In genomic region chr2:10654069-10654468, GRCh38 we compare ENCODE assay signal across 8 cellular contexts. TPM values are rescaled to one million over a fixed set of nuclear protein-coding genes. Genes with fewer than 3 reads are reported as not detected.
A peak's percentile ranks its signal among the peaks of the same experiment; 100 is the strongest.
DNase-seq lines count a peak whose midpoint lies in the region; ATAC-seq and TF ChIP-seq lines count a peak whose summit lies in the region.

No MANE protein-coding gene starts in this region.

- H3K27me3 Mint-ChIP-seq in activated CD4-positive, alpha-beta memory T cell treated with anti-CD3 and anti-CD28 coated beads for 36 hours: no peaks in the 10 kb centered on the region
- no peaks in the 10 kb centered on the region for H3K27me3 Mint-ChIP-seq in chondrocyte (ENCODE audit: low read depth)

- POLR2A ChIA-PET in activated CD4-positive, alpha-beta memory T cell treated with anti-CD3 and anti-CD28 coated beads for 36 hours (lab: Charles Lee): interaction anchor here (0.6 to 1.6 kb wide), 5 partner anchors 37 to 210 kb away, joined by 3 to 14 read pairs (median 3); partner anchors contain the start of gene ODC1

- H3K4me1 Mint-ChIP-seq in activated CD4-positive, alpha-beta memory T cell treated with anti-CD3 and anti-CD28 coated beads for 36 hours (ENCODE audit: low read depth): peaks cover 44% of the 10 kb centered on the region
- H3K4me1 Mint-ChIP-seq in chondrocyte (ENCODE audit: low read depth): peaks cover 21% of the 10 kb centered on the region

- H3K4me3 ChIP-seq in stomach: no peak overlapping the region

- no peak for ATAC-seq in HG02884 (IDR thresholded peaks at IDR 0.05; ENCODE audit: unreplicated experiment)

- WGBS in stomach, 5 donors: 60 to 68% (median 61%) methylated on average over 4 of the region's 4 CpGs

- no peak for TF ChIP-seq POLR2A in stomach (IDR thresholded peaks at IDR 0.05)

- H3K9me3 ChIP-seq in stomach: no peaks in the 10 kb centered on the region

- peak overlapping the region; percentile 80 for H3K27ac Mint-ChIP-seq in activated CD4-positive, alpha-beta memory T cell treated with anti-CD3 and anti-CD28 coated beads for 36 hours
- H3K27ac Mint-ChIP-seq in chondrocyte (ENCODE audit: unreplicated experiment): no peak overlapping the region

- TF ChIP-seq EP300 in stomach (IDR thresholded peaks at IDR 0.05): no peak

- H3K36me3 ChIP-seq in stomach: peaks cover 44 to 100% (median 90%) of the 10 kb centered on the region in 4 donors

- H3K27ac ChIP-seq in epithelial cell of prostate (peak overlapping the region; percentile 55), stomach (no peak overlapping the region)

- CTCF ChIA-PET in activated CD4-positive, alpha-beta memory T cell treated with anti-CD3 and anti-CD28 coated beads for 36 hours (lab: Charles Lee): interaction anchor here (0.7 to 1.5 kb wide), 3 partner anchors 9 to 206 kb away, joined by 3 to 4 read pairs (median 4); partner anchors contain the start of gene ODC1

- peaks cover 42% of the 10 kb centered on the region for H3K36me3 Mint-ChIP-seq in activated CD4-positive, alpha-beta memory T cell treated with anti-CD3 and anti-CD28 coated beads for 36 hours
- H3K36me3 Mint-ChIP-seq in chondrocyte (ENCODE audit: low read depth): peaks cover 29% of the 10 kb centered on the region

- DNase-seq in LHCN-M2 (ENCODE audit: low read depth): peak; percentile 31
- peak; percentile 85 for DNase-seq in activated CD4-positive, alpha-beta memory T cell treated with anti-CD3 and anti-CD28 coated beads for 36 hours
- peak; percentile 88 for DNase-seq in epithelial cell of prostate (ENCODE audit: low read depth, low spot score)
- DNase-seq in stimulated activated CD8-positive, alpha-beta memory T cell treated with anti-CD3 and anti-CD28 coated beads, Interleukin-15, amount 100 ng/mL, for 4 hours (ENCODE audit: low read depth in 2 of 2): peak; percentile 42 to 69
- DNase-seq in stomach: no peak
- DNase-seq in chondrocyte (ENCODE audit: low spot score): no peak
- DNase-seq in NCI-H1694 treated with DMSO at 0.1 percent for 48 hours (lab: John Stamatoyannopoulos, UW): no peak

- intact Hi-C loops in activated CD4-positive, alpha-beta memory T cell treated with anti-CD3 and anti-CD28 coated beads for 36 hours (cut with micrococcal nuclease): loop anchor here (1.0 kb wide), 5 partner anchors 161 to 530 kb away; no protein-coding TSS in a partner anchor
- intact Hi-C loops in stomach (cut with DNase I; ENCODE audit: low total_unique reads): no loop called here

- no peaks in the 10 kb centered on the region for H3K27me3 ChIP-seq in stomach

- no peak for TF ChIP-seq CTCF in stomach (IDR thresholded peaks at IDR 0.05)
- no peak for TF ChIP-seq CTCF in chondrocyte (IDR thresholded peaks at IDR 0.05)

- H3K4me3 Mint-ChIP-seq in activated CD4-positive, alpha-beta memory T cell treated with anti-CD3 and anti-CD28 coated beads for 36 hours: no peak overlapping the region
- H3K4me3 Mint-ChIP-seq in chondrocyte (ENCODE audit: unreplicated experiment): no peak overlapping the region

- no peaks in the 10 kb centered on the region for H3K4me1 ChIP-seq in stomach

- H3K9me3 Mint-ChIP-seq in activated CD4-positive, alpha-beta memory T cell treated with anti-CD3 and anti-CD28 coated beads for 36 hours: no peaks in the 10 kb centered on the region
- no peaks in the 10 kb centered on the region for H3K9me3 Mint-ChIP-seq in chondrocyte (ENCODE audit: low read depth)

RNA-seq across cellular contexts. Expression of gene NOL10, which starts 35.7 kb away (rescaled TPM):
- total RNA-seq in LHCN-M2 (2014; rRNA removed) (40.5 and 43.4 TPM in 2 replicates), stomach (100 to 1,000 TPM in 1 of 5 donors, 10 to 100 TPM in 3, 1 to 10 TPM in 1; 7.5 to 102 (median 18.4) TPM), chondrocyte (19.4 to 25.1 TPM (median 22.0 TPM) in 3 replicates)
- polyA plus RNA-seq in LHCN-M2 (2012): 13.0 TPM
- total RNA-seq in activated CD4-positive, alpha-beta memory T cell treated with anti-CD3 and anti-CD28 coated beads for 36 hours: 10 to 100 TPM; 31.3 to 32.4 TPM
- 10 to 100 TPM in 2 of 3 donors, 1 to 10 TPM in 1; 8.1 to 11.5 (median 10.8) TPM for polyA plus RNA-seq in stomach

Comparison
In these comparisons a context has a peak if more than half of its experiments do, and no peak if none do; other contexts are left out.
1. DNase-seq: peak in LHCN-M2 (single experiment), activated CD4-positive, alpha-beta memory T cell treated with anti-CD3 and anti-CD28 coated beads for 36 hours (single experiment), epithelial cell of prostate (single experiment) and stimulated activated CD8-positive, alpha-beta memory T cell treated with anti-CD3 and anti-CD28 coated beads, Interleukin-15, amount 100 ng/mL, for 4 hours (2 of 2); none in stomach (single experiment), chondrocyte (single experiment) and NCI-H1694 treated with DMSO at 0.1 percent for 48 hours (single experiment).